Comparison of ENCODE assay signal across 8 cellular contexts in the genomic region with DNA sequence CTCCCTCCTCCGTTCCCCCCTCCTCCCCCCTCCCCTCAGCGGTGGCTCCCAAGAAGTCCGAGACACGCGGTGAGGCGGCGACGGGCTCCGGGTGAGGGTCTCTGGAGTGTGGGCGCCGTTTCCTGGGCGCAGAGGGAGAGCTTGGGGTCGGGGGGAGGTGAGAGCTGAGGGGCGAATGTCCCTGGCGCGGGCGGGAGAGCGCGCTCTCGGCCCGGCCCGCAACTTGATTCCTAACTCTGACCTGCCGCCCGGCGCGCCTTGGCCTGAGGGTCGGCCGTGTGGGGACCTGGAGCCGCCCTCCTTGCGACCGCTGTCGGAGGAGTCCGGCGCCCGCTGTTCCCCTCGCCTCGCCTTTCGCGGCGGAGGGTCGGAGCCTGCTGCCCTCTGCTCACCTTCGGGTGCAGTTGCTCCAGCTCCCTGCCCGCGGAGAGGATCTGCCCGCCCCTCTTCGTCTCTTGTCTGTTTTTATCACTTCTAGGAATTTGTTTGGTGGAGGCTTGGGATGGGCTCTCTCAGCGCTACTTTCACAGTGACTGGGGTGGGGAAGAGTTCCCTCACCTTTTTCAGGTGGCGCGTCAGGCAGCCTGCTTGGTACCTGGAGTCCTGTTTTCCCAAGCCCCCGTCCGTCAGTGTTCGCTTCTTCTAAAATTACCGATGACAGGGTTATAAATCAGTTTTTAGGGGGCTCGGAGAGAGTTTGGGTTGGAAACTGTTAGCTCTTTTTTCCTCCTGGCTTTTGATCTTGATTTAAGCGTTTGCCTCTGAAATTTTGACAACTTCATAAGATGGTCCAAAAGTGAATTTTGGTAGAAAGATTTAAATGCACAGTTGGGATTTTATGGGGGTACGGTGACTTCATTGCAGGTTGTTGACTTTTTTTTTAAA. TPM values are rescaled to one million over a fixed set of nuclear protein-coding genes. Genes with fewer than 3 reads are reported as not detected.
DNase-seq lines count a peak whose midpoint lies in the region; ATAC-seq and TF ChIP-seq lines count a peak whose summit lies in the region.

No MANE protein-coding gene starts in this region.

- H3K27ac ChIP-seq in CD4-positive, CD25-positive, alpha-beta regulatory T cell (ENCODE audit: insufficient read depth, low read length, poor library complexity, severe bottlenecking): peak overlapping the region; percentile 94
- peak overlapping the region; percentile 81 for H3K27ac ChIP-seq in Panc1 (ENCODE audit: low read length)

- peak overlapping the region; percentile 90 to 98 (median 94) for H3K4me3 Mint-ChIP-seq in CD4-positive, CD25-positive, alpha-beta regulatory T cell

- no peaks in the 10 kb centered on the region for H3K36me3 ChIP-seq in CD4-positive, CD25-positive, alpha-beta regulatory T cell (ENCODE audit: control insufficient read depth, insufficient read depth, low read length)
- H3K36me3 ChIP-seq in Panc1 (ENCODE audit: control insufficient read depth, insufficient read depth, low read length) (peaks cover 5% of the 10 kb centered on the region), kidney epithelial cell (ENCODE audit: control insufficient read depth, insufficient read depth, low read length) (no peaks in the 10 kb centered on the region)

- TF ChIP-seq CTCF in Panc1 (IDR thresholded peaks at IDR 0.05) (no peak), kidney epithelial cell (IDR thresholded peaks at IDR 0.05; ENCODE audit: insufficient read depth, low read length, poor library complexity, severe bottlenecking) (no peak)

- peak in 2 of 3 donors; percentile 6 to 38 for DNase-seq in CD4-positive, CD25-positive, alpha-beta regulatory T cell
- DNase-seq in Panc1 (ENCODE audit: low read depth, low spot score) (no peak), brain pericyte (ENCODE audit: low read depth, low spot score) (peak; percentile 27), kidney epithelial cell (ENCODE audit: low read depth) (no peak), posterior vena cava (ENCODE audit: low spot score) (no peak)
- peak; percentile 15 to 20 for DNase-seq in stimulated activated CD8-positive, alpha-beta memory T cell treated with anti-CD3 and anti-CD28 coated beads, Interleukin-15, amount 100 ng/mL, for 48 hours (ENCODE audit: low read depth in 2 of 2)

- in situ Hi-C loops in Panc1 (cut with HindIII; ENCODE audit: low pct_unique_long_range_greater_than_20kb, low sequenced_read_pairs): no loop called here

- peak overlapping the region; percentile 38 to 100 (median 99) for H3K27ac Mint-ChIP-seq in CD4-positive, CD25-positive, alpha-beta regulatory T cell

- H3K36me3 Mint-ChIP-seq in CD4-positive, CD25-positive, alpha-beta regulatory T cell: no peaks in the 10 kb centered on the region

- no peaks in the 10 kb centered on the region for H3K27me3 ChIP-seq in CD4-positive, CD25-positive, alpha-beta regulatory T cell (ENCODE audit: control insufficient read depth, insufficient read depth, low read length)
- H3K27me3 ChIP-seq in Panc1 (ENCODE audit: control insufficient read depth, insufficient read depth, low read length) (no peaks in the 10 kb centered on the region), kidney epithelial cell (ENCODE audit: control insufficient read depth, insufficient read depth, low read length) (no peaks in the 10 kb centered on the region)

- ATAC-seq in CD4-positive, CD25-positive, alpha-beta regulatory T cell (ENCODE audit: low read depth in 2 of 2): peak in 1 of 2 donors; percentile 10
- ATAC-seq in GM19023 (IDR thresholded peaks at IDR 0.05; ENCODE audit: unreplicated experiment): peak; percentile 47
- peak; percentile 38 for ATAC-seq in HG03135 (IDR thresholded peaks at IDR 0.05; ENCODE audit: unreplicated experiment)
- ATAC-seq in Panc1: peak; percentile 71

- CTCF ChIA-PET in Panc1 (lab: Charles Lee): interaction anchor here (0.7 kb wide), 1 partner anchor 100 kb away, joined by 3 read pairs; no protein-coding TSS in a partner anchor

- H3K4me1 ChIP-seq in CD4-positive, CD25-positive, alpha-beta regulatory T cell (ENCODE audit: control insufficient read depth, insufficient read depth, low read length, poor library complexity, severe bottlenecking): peaks cover 29% of the 10 kb centered on the region
- peaks cover 14% of the 10 kb centered on the region for H3K4me1 ChIP-seq in Panc1 (ENCODE audit: control insufficient read depth, insufficient read depth, low read length)

- BruUV-seq in Panc1 (replicated peaks; lab: Mats Ljungman, UMichigan): no TSS peak

- intact Hi-C loops in Panc1 (cut with micrococcal nuclease; ENCODE audit: unreplicated experiment) (no loop called here), posterior vena cava (cut with DNase I) (no loop called here)

- POLR2A ChIA-PET in Panc1 (lab: Charles Lee): interaction anchor here (0.7 to 1.1 kb wide), 3 partner anchors 18 to 42 kb away, joined by 3 to 8 read pairs (median 6); no protein-coding TSS in a partner anchor

- H3K9me3 ChIP-seq in CD4-positive, CD25-positive, alpha-beta regulatory T cell (ENCODE audit: control insufficient read depth in 2 of 2, low read length in 2 of 2): no peaks in the 10 kb centered on the region
- H3K9me3 ChIP-seq in Panc1 (ENCODE audit: control insufficient read depth, insufficient read depth, low read depth, low read length): no peaks in the 10 kb centered on the region

- H3K4me3 ChIP-seq in CD4-positive, CD25-positive, alpha-beta regulatory T cell (ENCODE audit: low read depth, low read length): peak overlapping the region; percentile 80
- peak overlapping the region; percentile 86 to 87 for H3K4me3 ChIP-seq in Panc1 (ENCODE audit: low read depth in 2 of 2, low read length in 2 of 2)
- peak overlapping the region; percentile 97 for H3K4me3 ChIP-seq in kidney epithelial cell (ENCODE audit: low read depth, low read length)

- H3K27me3 Mint-ChIP-seq in CD4-positive, CD25-positive, alpha-beta regulatory T cell: peaks cover 7% of the 10 kb centered on the region

- no peaks in the 10 kb centered on the region for H3K9me3 Mint-ChIP-seq in CD4-positive, CD25-positive, alpha-beta regulatory T cell

- peaks cover 26 to 57% (median 39%) of the 10 kb centered on the region in 4 donors for H3K4me1 Mint-ChIP-seq in CD4-positive, CD25-positive, alpha-beta regulatory T cell

RNA-seq across cellular contexts. Expression of gene ADIPOR2, which starts 0.5 kb away (rescaled TPM):
- 26.3 TPM for total RNA-seq in CD4-positive, CD25-positive, alpha-beta regulatory T cell
- polyA plus RNA-seq in CD4-positive, CD25-positive, alpha-beta regulatory T cell: 1 to 10 TPM; 1.8 to 3.3 (median 2.5) TPM
- total RNA-seq in Panc1 (2021; ENCODE audit: unreplicated experiment) (76.0 TPM), kidney epithelial cell (22.7 and 28.7 TPM in 2 replicates), posterior vena cava (10 to 100 TPM; 31.9 to 40.1 TPM)
- polyA plus RNA-seq in Panc1 (2012; ENCODE audit: insufficient read length): 44.9 TPM

Comparison
In these comparisons a context has a peak if more than half of its experiments do, and no peak if none do; other contexts are left out.
1. DNase-seq: peak in CD4-positive, CD25-positive, alpha-beta regulatory T cell (2 of 3), brain pericyte (single experiment) and stimulated activated CD8-positive, alpha-beta memory T cell treated with anti-CD3 and anti-CD28 coated beads, Interleukin-15, amount 100 ng/mL, for 48 hours (2 of 2); none in Panc1 (single experiment), kidney epithelial cell (single experiment) and posterior vena cava (single experiment).
2. Peak in every context shown above with its lines, with median percentiles within 50 percentile points of each other: H3K4me3 ChIP-seq.